10 cellular contexts compared by ENCODE assay signal in the genomic region with DNA sequence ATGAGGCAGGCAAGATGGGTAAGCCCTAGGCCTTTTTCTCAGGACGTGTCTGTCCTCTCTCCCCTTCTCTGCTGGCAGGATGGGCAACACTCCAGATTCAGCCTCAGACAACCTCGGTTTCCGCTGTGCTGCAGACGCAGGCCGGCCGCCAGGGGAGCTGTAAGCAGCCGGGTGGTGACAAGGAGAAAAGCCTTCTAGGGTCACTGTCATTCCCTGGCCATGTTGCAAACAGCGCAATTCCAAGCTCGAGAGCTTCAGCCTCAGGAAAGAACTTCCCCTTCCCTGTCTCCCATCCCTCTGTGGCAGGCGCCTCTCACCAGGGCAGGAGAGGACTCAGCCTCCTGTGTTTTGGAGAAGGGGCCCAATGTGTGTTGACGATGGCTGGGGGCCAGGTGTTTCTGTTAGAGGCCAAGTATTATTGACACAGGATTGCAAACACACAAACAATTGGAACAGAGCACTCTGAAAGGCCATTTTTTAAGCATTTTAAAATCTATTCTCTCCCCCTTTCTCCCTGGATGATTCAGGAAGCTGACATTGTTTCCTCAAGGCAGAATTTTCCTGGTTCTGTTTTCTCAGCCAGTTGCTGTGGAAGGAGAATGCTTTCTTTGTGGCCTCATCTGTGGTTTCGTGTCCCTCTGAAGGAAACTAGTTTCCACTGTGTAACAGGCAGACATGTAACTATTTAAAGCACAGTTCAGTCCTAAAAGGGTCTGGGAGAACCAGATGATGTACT. TPM values are rescaled to one million over a fixed set of nuclear protein-coding genes. Genes with fewer than 3 reads are reported as not detected.
DNase-seq lines count a peak whose midpoint lies in the region; ATAC-seq and TF ChIP-seq lines count a peak whose summit lies in the region.
"Had no signal": no experiment of that assay in that cellular context is flagged by ENCODE, and none has a peak within 500 bp of the region (broad histone marks: within the 10 kb centered on the region; RNA-seq: fewer than 3 reads in every experiment).

No MANE protein-coding gene starts in this region.

- intact Hi-C loops in lower lobe of right lung (cut with DNase I), result loop anchor here (10.0 kb wide), 1 partner anchor 75 kb away; no protein-coding TSS in a partner anchor

- ATAC-seq in lower lobe of right lung (peak; percentile 57 to 68), GM19035 (IDR thresholded peaks at IDR 0.05; ENCODE audit: unreplicated experiment) (no peak), GM21515 (IDR thresholded peaks at IDR 0.05; ENCODE audit: unreplicated experiment) (no peak)
- ATAC-seq in activated CD8-positive, alpha-beta T cell treated with anti-CD3 and anti-CD28 coated beads, Interleukin-2, amount 10 ng/mL, durations not matched to agents 7 days and 5 days, result no peak

- DNase-seq in NCI-H2029 treated with DMSO at 0.1 percent for 48 hours (lab: John Stamatoyannopoulos, UW) (peak; percentile 95), caudate nucleus (lab: John Stamatoyannopoulos, UW) (peak in 60 of 61 donors; percentile 18 to 86 (median 64)), lower lobe of right lung (peak; percentile 65)
- DNase-seq in activated CD4-positive, alpha-beta T cell treated with anti-CD3 and anti-CD28 coated beads, Interleukin-2, amount 50 U/mL, for 1 hour, result no peak
- DNase-seq in activated CD8-positive, alpha-beta T cell treated with anti-CD3 and anti-CD28 coated beads, Interleukin-2, amount 10 ng/mL, durations not matched to agents 7 days and 5 days, result no peak
- DNase-seq: DND-41 had no signal

- no peaks in the 10 kb centered on the region for H3K4me1 Mint-ChIP-seq in activated CD8-positive, alpha-beta T cell treated with anti-CD3 and anti-CD28 coated beads, Interleukin-2, amount 10 ng/mL, durations not matched to agents 7 days and 5 days (ENCODE audit: low read depth)

- POLR2A ChIA-PET in activated CD8-positive, alpha-beta T cell treated with anti-CD3 and anti-CD28 coated beads, Interleukin-2, amount 10 ng/mL, durations not matched to agents 7 days and 5 days (lab: Charles Lee), result no interaction called here

- peaks cover 18% of the 10 kb centered on the region for H3K4me1 ChIP-seq in lower lobe of right lung

- no peaks in the 10 kb centered on the region for H3K9me3 ChIP-seq in lower lobe of right lung

- peaks cover 35% of the 10 kb centered on the region for H3K36me3 Mint-ChIP-seq in activated CD8-positive, alpha-beta T cell treated with anti-CD3 and anti-CD28 coated beads, Interleukin-2, amount 10 ng/mL, durations not matched to agents 7 days and 5 days (ENCODE audit: low read depth)

- CTCF ChIA-PET in activated CD8-positive, alpha-beta T cell treated with anti-CD3 and anti-CD28 coated beads, Interleukin-2, amount 10 ng/mL, durations not matched to agents 7 days and 5 days (lab: Charles Lee), result interaction anchor here (1.2 to 1.4 kb wide), 2 partner anchors 14 to 29 kb away, joined by 3 read pairs; partner anchors contain the start of gene PSPH

- no peak overlapping the region for H3K4me3 Mint-ChIP-seq in activated CD8-positive, alpha-beta T cell treated with anti-CD3 and anti-CD28 coated beads, Interleukin-2, amount 10 ng/mL, durations not matched to agents 7 days and 5 days

- H3K36me3 ChIP-seq in lower lobe of right lung, result peaks cover 34% of the 10 kb centered on the region

- TF ChIP-seq CTCF in 22Rv1 (IDR thresholded peaks at IDR 0.05), result peak; percentile 99
- TF ChIP-seq CTCF in lower lobe of right lung (IDR thresholded peaks at IDR 0.05), result peak; percentile 53

- peak overlapping the region; percentile 80 for H3K27ac ChIP-seq in 22Rv1
- peak overlapping the region; percentile 87 for H3K27ac ChIP-seq in caudate nucleus (ENCODE audit: low read depth, low read length)
- H3K27ac ChIP-seq in lower lobe of right lung, result peak overlapping the region; percentile 56
- H3K27ac ChIP-seq: SK-N-MC had no signal

- no peaks in the 10 kb centered on the region for H3K27me3 Mint-ChIP-seq in activated CD8-positive, alpha-beta T cell treated with anti-CD3 and anti-CD28 coated beads, Interleukin-2, amount 10 ng/mL, durations not matched to agents 7 days and 5 days (ENCODE audit: low read depth)

- no peaks in the 10 kb centered on the region for H3K9me3 Mint-ChIP-seq in activated CD8-positive, alpha-beta T cell treated with anti-CD3 and anti-CD28 coated beads, Interleukin-2, amount 10 ng/mL, durations not matched to agents 7 days and 5 days (ENCODE audit: insufficient read depth)

- no peaks in the 10 kb centered on the region for H3K27me3 ChIP-seq in lower lobe of right lung (ENCODE audit: low read depth)

- H3K27ac Mint-ChIP-seq in activated CD8-positive, alpha-beta T cell treated with anti-CD3 and anti-CD28 coated beads, Interleukin-2, amount 10 ng/mL, durations not matched to agents 7 days and 5 days, result no peak overlapping the region

- no peak overlapping the region for H3K4me3 ChIP-seq in lower lobe of right lung
- H3K4me3 ChIP-seq: SK-N-MC had no signal

RNA-seq across cellular contexts. Expression of gene PHKG1, which starts 13.1 kb away (rescaled TPM):
- total RNA-seq in lower lobe of right lung, result 1.1 TPM
- total RNA-seq in activated CD8-positive, alpha-beta T cell treated with anti-CD3 and anti-CD28 coated beads, Interleukin-2, amount 10 ng/mL, durations not matched to agents 7 days and 5 days, result 1 to 10 TPM; 1.7 to 2.0 TPM

RNA-seq across cellular contexts. Expression of gene SUMF2, which starts 15.5 kb away (rescaled TPM):
- total RNA-seq in lower lobe of right lung, result 148 TPM
- 100 to 1,000 TPM; 121 to 124 TPM for total RNA-seq in activated CD8-positive, alpha-beta T cell treated with anti-CD3 and anti-CD28 coated beads, Interleukin-2, amount 10 ng/mL, durations not matched to agents 7 days and 5 days

RNA-seq across cellular contexts. Expression of gene CHCHD2, which starts 26.7 kb away (rescaled TPM):
- 199 TPM for total RNA-seq in lower lobe of right lung
- 100 to 1,000 TPM; 526 to 534 TPM for total RNA-seq in activated CD8-positive, alpha-beta T cell treated with anti-CD3 and anti-CD28 coated beads, Interleukin-2, amount 10 ng/mL, durations not matched to agents 7 days and 5 days

RNA-seq across cellular contexts. Expression of gene CCT6A, which starts 28.1 kb away (rescaled TPM):
- total RNA-seq in lower lobe of right lung, result 75.3 TPM
- 100 to 1,000 TPM; 157 to 170 TPM for total RNA-seq in activated CD8-positive, alpha-beta T cell treated with anti-CD3 and anti-CD28 coated beads, Interleukin-2, amount 10 ng/mL, durations not matched to agents 7 days and 5 days

RNA-seq across cellular contexts. Expression of gene PSPH, which starts 28.4 kb away (rescaled TPM):
- 11.8 TPM for total RNA-seq in lower lobe of right lung
- total RNA-seq in activated CD8-positive, alpha-beta T cell treated with anti-CD3 and anti-CD28 coated beads, Interleukin-2, amount 10 ng/mL, durations not matched to agents 7 days and 5 days, result 10 to 100 TPM; 14.6 to 16.8 TPM

Comparison
In these comparisons a context has a peak if more than half of its experiments do, and no peak if none do; other contexts are left out.
1. DNase-seq: peak in NCI-H2029 treated with DMSO at 0.1 percent for 48 hours (single experiment), caudate nucleus (60 of 61) and lower lobe of right lung (single experiment); none in activated CD4-positive, alpha-beta T cell treated with anti-CD3 and anti-CD28 coated beads, Interleukin-2, amount 50 U/mL, for 1 hour (single experiment) and activated CD8-positive, alpha-beta T cell treated with anti-CD3 and anti-CD28 coated beads, Interleukin-2, amount 10 ng/mL, durations not matched to agents 7 days and 5 days (single experiment).
2. ATAC-seq: peak in lower lobe of right lung (2 of 2); none in GM19035 (single experiment), activated CD8-positive, alpha-beta T cell treated with anti-CD3 and anti-CD28 coated beads, Interleukin-2, amount 10 ng/mL, durations not matched to agents 7 days and 5 days (single experiment) and GM21515 (single experiment).
3. Peak in every context shown above with its lines, with median percentiles within 50 percentile points of each other: H3K27ac ChIP-seq.